In genomic region chr3:19394946-19395345, GRCh38 we compare ENCODE assay signal across 29 cellular contexts.
"Had no signal": no experiment of that assay in that cellular context is flagged by ENCODE, and none has a peak within 500 bp of the region (broad histone marks: within the 10 kb centered on the region; RNA-seq: fewer than 3 reads in every experiment).

No MANE protein-coding gene starts in this region.

- H3K4me1 ChIP-seq: esophagus squamous epithelium, heart right ventricle, left lung, prostate gland, right atrium auricular region, transverse colon, vagina had no signal

- DNase-seq: cortex of kidney; effector memory CD8-positive, alpha-beta T cell; erythroblast; esophagus squamous epithelium; foreskin melanocyte; glutamatergic neuron; heart right ventricle; hippocampal formation; left cardiac atrium; left lung; mesenchymal stem cell; mucosa of descending colon; naive B cell; stimulated activated CD4-positive, alpha-beta T cell treated with anti-CD3 and anti-CD28 coated beads, Interleukin-12 subunit alpha, Interleukin-12 subunit beta, amount 100 ng/mL, for 4 hours; stimulated activated CD4-positive, alpha-beta T cell treated with anti-CD3 and anti-CD28 coated beads, Interleukin-2, amount 100 ng/mL, for 24 hours; stimulated activated CD4-positive, alpha-beta T cell treated with anti-CD3 and anti-CD28 coated beads, Interleukin-4, amount 100 ng/mL, for 24 hours; stimulated activated naive CD8-positive, alpha-beta T cell treated with anti-CD3 and anti-CD28 coated beads, Interleukin-15, Interleukin-2, amounts not matched to agents 100 U/mL and 50 U/mL, for 24 hours; substantia nigra; transverse colon had no signal

- H3K4me2 ChIP-seq: smooth muscle cell had no signal

- H3K27me3 ChIP-seq: esophagus squamous epithelium, heart right ventricle, left lung, right atrium auricular region, transverse colon, vagina had no signal

- ATAC-seq: effector memory CD8-positive, alpha-beta T cell; heart right ventricle; left cardiac atrium; left lung; mucosa of descending colon; natural killer cell treated with Interleukin-12 subunit alpha and Interleukin-12 subunit beta and Interleukin-15 and Interleukin-18, amount 100 ng/mL, for 72 hours; sciatic nerve; stimulated activated effector memory CD8-positive, alpha-beta T cell treated with anti-CD3 and anti-CD28 coated beads, Interleukin-12 subunit alpha, Interleukin-12 subunit beta, amount 100 ng/mL, for 72 hours; stimulated activated naive CD8-positive, alpha-beta T cell treated with anti-CD3 and anti-CD28 coated beads, Interleukin-15, Interleukin-2, amounts not matched to agents 100 U/mL and 50 U/mL, for 24 hours had no signal

- H3K36me3 ChIP-seq: esophagus squamous epithelium, heart right ventricle, left lung, prostate gland, right atrium auricular region, thoracic aorta, transverse colon, vagina had no signal

- H3K4me3 ChIP-seq: esophagus squamous epithelium, heart right ventricle, left lung, mucosa of descending colon, prostate gland, right atrium auricular region, smooth muscle cell, thoracic aorta, transverse colon, vagina had no signal

- FAIRE-seq: endometrium, islet of Langerhans had no signal

- H3K9me3 ChIP-seq: esophagus squamous epithelium, heart right ventricle, left lung, mucosa of descending colon, prostate gland, right atrium auricular region, thoracic aorta, transverse colon, vagina had no signal

- H3K27ac ChIP-seq: esophagus squamous epithelium, heart right ventricle, left lung, prostate gland, right atrium auricular region, thoracic aorta, transverse colon, vagina had no signal
